Comparison of ENCODE assay signal across 1 cellular context in genomic region chr13:112687836-112688559, GRCh38.
TF ChIP-seq lines count a peak whose summit lies in the region.

No MANE protein-coding gene starts in this region.

TF ChIP-seq in SK-N-SH, 30 proteins besides CTCF, POLR2A, EP300 and RAD21 (continued from another document):
- no peak for TF ChIP-seq SIN3A (IDR thresholded peaks at IDR 0.05; ENCODE audit: borderline replicate concordance, low read depth, low read length)
- TF ChIP-seq, protein P1, sequence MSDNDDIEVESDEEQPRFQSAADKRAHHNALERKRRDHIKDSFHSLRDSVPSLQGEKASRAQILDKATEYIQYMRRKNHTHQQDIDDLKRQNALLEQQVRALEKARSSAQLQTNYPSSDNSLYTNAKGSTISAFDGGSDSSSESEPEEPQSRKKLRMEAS (IDR thresholded peaks at IDR 0.05; ENCODE audit: low read depth): no peak
- TF ChIP-seq SMC3 (IDR thresholded peaks at IDR 0.05; ENCODE audit: low read depth, low read length): no peak
- TF ChIP-seq MEF2A (IDR thresholded peaks at IDR 0.05; ENCODE audit: borderline replicate concordance, low read depth): no peak
- TF ChIP-seq YY1 (IDR thresholded peaks at IDR 0.05; ENCODE audit: low read depth): no peak
- TF ChIP-seq TCF12 (IDR thresholded peaks at IDR 0.05): no peak
- no peak for TF ChIP-seq FOXM1 (IDR thresholded peaks at IDR 0.05; ENCODE audit: low read depth)
- no peak for TF ChIP-seq USF2 (IDR thresholded peaks at IDR 0.05; ENCODE audit: borderline replicate concordance, low read depth, low read length)
